ENCODE assay signal across 2 cellular contexts in genomic region chr16:89910717-89911354, GRCh38.
TF ChIP-seq lines count a peak whose summit lies in the region.

No MANE protein-coding gene starts in this region.

TF ChIP-seq in IMR-90, 13 proteins besides CTCF, POLR2A, EP300 and RAD21:
- TF ChIP-seq SMC3 (IDR thresholded peaks at IDR 0.05; ENCODE audit: low read depth, low read length): no peak
- no peak for TF ChIP-seq BHLHE40 (IDR thresholded peaks at IDR 0.05; ENCODE audit: low read depth, low read length)
- no peak for TF ChIP-seq FOS (IDR thresholded peaks at IDR 0.05; ENCODE audit: low read depth, low read length)
- no peak for TF ChIP-seq NFE2L2 (IDR thresholded peaks at IDR 0.05; ENCODE audit: low read depth, low read length)
- no peak for TF ChIP-seq CHD1 (IDR thresholded peaks at IDR 0.05; ENCODE audit: low read depth, low read length)
- TF ChIP-seq RCOR1 (IDR thresholded peaks at IDR 0.05; ENCODE audit: insufficient replicate concordance, low read length): no peak
- TF ChIP-seq MAZ (IDR thresholded peaks at IDR 0.05; ENCODE audit: borderline replicate concordance, low read depth, low read length): no peak
- no peak for TF ChIP-seq MAFK (IDR thresholded peaks at IDR 0.05; ENCODE audit: low read depth, low read length)
- TF ChIP-seq MXI1 (IDR thresholded peaks at IDR 0.05; ENCODE audit: borderline replicate concordance, low read depth, low read length): no peak
- TF ChIP-seq RFX5 (IDR thresholded peaks at IDR 0.05; ENCODE audit: low read depth, low read length): no peak
- no peak for TF ChIP-seq ELK1 (IDR thresholded peaks at IDR 0.05; ENCODE audit: borderline replicate concordance, low read depth, low read length)
- no peak for TF ChIP-seq CEBPB (IDR thresholded peaks at IDR 0.05; ENCODE audit: low read depth, low read length)
- no peak for TF ChIP-seq USF2 (IDR thresholded peaks at IDR 0.05; ENCODE audit: low read depth, low read length)
TF ChIP-seq in IMR-90: peak in this region for 0.

TF ChIP-seq in H1, 55 proteins besides CTCF, POLR2A, EP300 and RAD21:
- TF ChIP-seq GTF2F1 (IDR thresholded peaks at IDR 0.05; ENCODE audit: borderline replicate concordance, low read depth, low read length) (no peak), SP2 (IDR thresholded peaks at IDR 0.05; ENCODE audit: low read length) (no peak), CHD2 (IDR thresholded peaks at IDR 0.05; ENCODE audit: low read length) (no peak), SIRT6 (IDR thresholded peaks at IDR 0.05; ENCODE audit: low read length) (no peak), SP4 (IDR thresholded peaks at IDR 0.05; ENCODE audit: low read length) (no peak), CEBPB (IDR thresholded peaks at IDR 0.05; ENCODE audit: low read depth, low read length) (no peak)
